Comparison of ENCODE assay signal across 8 cellular contexts in the genomic region with DNA sequence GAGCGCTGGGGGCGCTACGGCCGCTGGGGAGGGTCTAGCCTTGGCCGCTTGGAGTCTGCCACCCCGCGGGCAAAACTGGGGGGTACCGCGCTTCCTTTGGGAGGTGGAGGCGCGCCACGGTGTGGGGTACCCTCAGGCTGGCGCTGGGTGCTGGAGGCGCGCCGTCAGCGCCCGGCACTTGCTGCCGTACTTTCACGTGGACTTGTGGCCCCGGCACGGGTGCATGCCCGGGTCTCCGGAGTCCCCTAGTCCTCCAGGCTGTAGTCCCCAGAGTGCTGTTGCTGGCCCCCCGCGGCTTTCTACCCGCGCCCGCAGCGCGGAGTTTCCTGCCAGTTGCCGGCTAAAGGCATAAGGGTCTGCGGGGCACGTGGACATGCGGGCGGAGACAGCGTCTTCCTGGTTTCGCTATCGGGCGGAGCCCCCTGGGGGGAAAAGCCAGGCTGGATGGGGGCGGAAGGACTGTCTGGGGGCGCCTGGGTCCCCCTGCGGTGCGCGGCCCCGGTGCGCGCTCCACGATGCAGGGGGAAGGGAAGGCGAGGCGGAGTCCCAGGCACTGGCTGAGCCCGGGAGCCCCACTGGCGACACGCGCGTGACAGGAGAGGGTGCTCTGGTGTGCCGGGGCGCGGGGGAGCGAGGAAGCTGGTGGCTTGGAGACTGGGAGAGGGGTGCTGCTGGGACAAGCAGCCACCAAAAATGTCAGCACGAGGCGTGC. TPM values are rescaled to one million over a fixed set of nuclear protein-coding genes. Genes with fewer than 3 reads are reported as not detected.
DNase-seq lines count a peak whose midpoint lies in the region; ATAC-seq and TF ChIP-seq lines count a peak whose summit lies in the region.

No MANE protein-coding gene starts in this region.

- peak overlapping the region; percentile 89 for H3K27ac ChIP-seq in parathyroid adenoma

- H3K4me3 ChIP-seq in parathyroid adenoma (ENCODE audit: low read depth, low read length) = peak overlapping the region; percentile 80

- H3K36me3 ChIP-seq in parathyroid adenoma (ENCODE audit: control insufficient read depth, insufficient read depth, low read length) = no peaks in the 10 kb centered on the region

- CTCF ChIA-PET in activated naive CD4-positive, alpha-beta T cell treated with anti-CD3 and anti-CD28 coated beads for 36 hours (lab: Charles Lee) = interaction anchor here (1.0 to 1.5 kb wide), 4 partner anchors 8 to 78 kb away, joined by 3 to 7 read pairs (median 3); no protein-coding TSS in a partner anchor

- peak; percentile 1 for TF ChIP-seq CTCF in parathyroid adenoma (IDR thresholded peaks at IDR 0.05)

- H3K27me3 Mint-ChIP-seq in activated naive CD4-positive, alpha-beta T cell treated with anti-CD3 and anti-CD28 coated beads for 36 hours (ENCODE audit: low read depth) = no peaks in the 10 kb centered on the region

- no peaks in the 10 kb centered on the region for H3K27me3 ChIP-seq in parathyroid adenoma (ENCODE audit: control insufficient read depth, insufficient read depth, low read length)

- peak overlapping the region; percentile 96 for H3K4me2 ChIP-seq in parathyroid adenoma (ENCODE audit: low read length)

- no peaks in the 10 kb centered on the region for H3K36me3 Mint-ChIP-seq in activated naive CD4-positive, alpha-beta T cell treated with anti-CD3 and anti-CD28 coated beads for 36 hours (ENCODE audit: low read depth)

- no peaks in the 10 kb centered on the region for H3K9me3 Mint-ChIP-seq in activated naive CD4-positive, alpha-beta T cell treated with anti-CD3 and anti-CD28 coated beads for 36 hours

- no peaks in the 10 kb centered on the region for H3K9me3 ChIP-seq in parathyroid adenoma (ENCODE audit: control insufficient read depth, low read length)

- H3K4me1 ChIP-seq in parathyroid adenoma = peaks cover 9% of the 10 kb centered on the region

- peaks cover 4% of the 10 kb centered on the region for H3K4me1 Mint-ChIP-seq in activated naive CD4-positive, alpha-beta T cell treated with anti-CD3 and anti-CD28 coated beads for 36 hours (ENCODE audit: low read depth)

- intact Hi-C loops in activated naive CD4-positive, alpha-beta T cell treated with anti-CD3 and anti-CD28 coated beads for 36 hours (cut with micrococcal nuclease) = loop anchor here (1.0 to 10.0 kb wide), 8 partner anchors 63 to 1346 kb away; partner anchors contain the start of genes CSNK1A1, FBXO38, GRPEL2 and HMGXB3
- intact Hi-C loops in Right ventricle myocardium superior (cut with DNase I) = loop anchor here (5.0 to 10.0 kb wide), 2 partner anchors 73 to 94 kb away; no protein-coding TSS in a partner anchor

- peaks cover 4% of the 10 kb centered on the region for H3K79me2 ChIP-seq in parathyroid adenoma

- DNase-seq in AG20443 (ENCODE audit: low spot score) = peak; percentile 37
- DNase-seq in RKO (ENCODE audit: low spot score) = peak; percentile 45
- DNase-seq in activated naive CD4-positive, alpha-beta T cell treated with anti-CD3 and anti-CD28 coated beads for 36 hours = peak; percentile 50
- DNase-seq in Right ventricle myocardium superior = peak; percentile 71
- peak; percentile 75 for DNase-seq in ureter (ENCODE audit: low spot score)

- peak; percentile 9 for ATAC-seq in GM18858 (IDR thresholded peaks at IDR 0.05; ENCODE audit: unreplicated experiment)
- ATAC-seq in HG03095 (IDR thresholded peaks at IDR 0.05; ENCODE audit: unreplicated experiment) = peak; percentile 26
- ATAC-seq in Right ventricle myocardium superior (ENCODE audit: poor library complexity) = peak; percentile 65

- peak overlapping the region; percentile 56 for H3K27ac Mint-ChIP-seq in activated naive CD4-positive, alpha-beta T cell treated with anti-CD3 and anti-CD28 coated beads for 36 hours

- H3K4me3 Mint-ChIP-seq in activated naive CD4-positive, alpha-beta T cell treated with anti-CD3 and anti-CD28 coated beads for 36 hours = peak overlapping the region; percentile 81

- peak overlapping the region; percentile 34 for H3K9ac ChIP-seq in parathyroid adenoma

- H2AFZ ChIP-seq in parathyroid adenoma = peak overlapping the region; percentile 98

RNA-seq across cellular contexts. Expression of gene PPARGC1B, which starts 0.7 kb away (rescaled TPM):
- total RNA-seq in activated naive CD4-positive, alpha-beta T cell treated with anti-CD3 and anti-CD28 coated beads for 36 hours = 1 to 10 TPM; 3.8 to 4.2 TPM
- 27.9 TPM for total RNA-seq in Right ventricle myocardium superior
- 36.1 TPM for total RNA-seq in ureter

Comparison
In these comparisons a context has a peak if more than half of its experiments do, and no peak if none do; other contexts are left out.
1. Peak in every context shown above with its lines: DNase-seq, ATAC-seq, H3K4me3 ChIP-seq and H3K27ac ChIP-seq.
2. ATAC-seq: peak in every context shown above with its lines; median percentile 65 in Right ventricle myocardium superior; 26 in HG03095; 9 in GM18858.